25 cellular contexts compared by ENCODE assay signal in genomic region chr10:127877701-127878100, GRCh38. TPM values are rescaled to one million over a fixed set of nuclear protein-coding genes. Genes with fewer than 3 reads are reported as not detected.
A peak's percentile ranks its signal among the peaks of the same experiment; 100 is the strongest.
DNase-seq lines count a peak whose midpoint lies in the region; ATAC-seq and TF ChIP-seq lines count a peak whose summit lies in the region.
"Had no signal": no experiment of that assay in that cellular context is flagged by ENCODE, and none has a peak within 500 bp of the region (broad histone marks: within the 10 kb centered on the region; RNA-seq: fewer than 3 reads in every experiment).

No MANE protein-coding gene starts in this region.

- H3K4me3 Mint-ChIP-seq in dendritic cell treated with granulocyte-macrophage colony-stimulating factor and Interleukin-4, amounts not matched to agents 40 ng/mL and 50 ng/mL, for 4 days, result no peak overlapping the region
- H3K4me3 Mint-ChIP-seq: CD8-positive, alpha-beta T cell had no signal

- H3K27me3 ChIP-seq in lung (ENCODE audit: control insufficient read depth, insufficient read depth) (no peaks in the 10 kb centered on the region), mesendoderm (ENCODE audit: insufficient read depth, low read length, poor library complexity) (no peaks in the 10 kb centered on the region), H7 (ENCODE audit: control insufficient read depth, insufficient read depth, low read length) (no peaks in the 10 kb centered on the region), MG63 (no peaks in the 10 kb centered on the region)

- no peak overlapping the region for H4K5ac ChIP-seq in mesendoderm (ENCODE audit: low read length)

- ATAC-seq in lung (ENCODE audit: insufficient read depth, low FRiP score), result no peak
- ATAC-seq: CD8-positive, alpha-beta T cell had no signal

- no peaks in the 10 kb centered on the region for H3K9me3 Mint-ChIP-seq in dendritic cell treated with granulocyte-macrophage colony-stimulating factor and Interleukin-4, amounts not matched to agents 40 ng/mL and 50 ng/mL, for 4 days
- H3K9me3 Mint-ChIP-seq: CD8-positive, alpha-beta T cell had no signal

- no peak overlapping the region for H4K8ac ChIP-seq in mesendoderm (ENCODE audit: low read depth, low read length)

- no peak for TF ChIP-seq CTCF in lung (IDR thresholded peaks at IDR 0.05; ENCODE audit: control extremely low read depth, extremely low read depth)

- DNase-seq in EL (peak; percentile 9), HT1080 (ENCODE audit: low read depth) (peak; percentile 35), lung (ENCODE audit: low spot score) (peak; percentile 6), mesendoderm (no peak), H7 (no peak), MG63 (no peak)
- DNase-seq: Caco-2; CD8-positive, alpha-beta T cell; DMS 273 treated with DMSO at 0.1 percent for 48 hours; DMS79; IMR-90; KG1; NCI-H1048; NCI-H1417; NCI-H1694; NCI-H2029 treated with DMSO at 0.1 percent for 48 hours; NCI-H446 treated with DMSO at 0.1 percent for 48 hours; NCI-H526; NCI-H82; PC-9; Right ventricle myocardium superior; RPMI8226 had no signal

- H3K4me3 ChIP-seq in lung, result no peak overlapping the region
- H3K4me3 ChIP-seq in mesendoderm (ENCODE audit: low read length), result no peak overlapping the region
- H3K4me3 ChIP-seq in H7 (ENCODE audit: insufficient read depth, low read depth, low read length), result no peak overlapping the region
- no peak overlapping the region for H3K4me3 ChIP-seq in MG63
- H3K4me3 ChIP-seq: PC-9 had no signal

- 79 to 87% methylated on average over 5 of the region's 5 CpGs for WGBS in lung, 2 donors
- no CpG with 5 or more reads among the region's 5 CpGs for WGBS in mesendoderm (ENCODE audit: extremely low coverage, insufficient coverage, low lambda C conversion rate)

- H3K4me1 Mint-ChIP-seq in dendritic cell treated with granulocyte-macrophage colony-stimulating factor and Interleukin-4, amounts not matched to agents 40 ng/mL and 50 ng/mL, for 4 days (ENCODE audit: low read depth), result peaks cover 75% of the 10 kb centered on the region

- H2BK15ac ChIP-seq in mesendoderm (replicated peaks; ENCODE audit: low read depth), result no peak overlapping the region

- H3K36me3 Mint-ChIP-seq in dendritic cell treated with granulocyte-macrophage colony-stimulating factor and Interleukin-4, amounts not matched to agents 40 ng/mL and 50 ng/mL, for 4 days (ENCODE audit: low read depth), result no peaks in the 10 kb centered on the region
- H3K36me3 Mint-ChIP-seq: CD8-positive, alpha-beta T cell had no signal

- no peak overlapping the region for H3K27ac ChIP-seq in lung (ENCODE audit: low read depth in 1 of 2, low read length in 1 of 2)
- no peak overlapping the region for H3K27ac ChIP-seq in mesendoderm (ENCODE audit: low read depth, low read length)
- H3K27ac ChIP-seq: PC-9 had no signal

- no peak overlapping the region for H2AK5ac ChIP-seq in mesendoderm (ENCODE audit: low read length)

- H3K18ac ChIP-seq in mesendoderm (ENCODE audit: low read length), result no peak overlapping the region

- H3K4ac ChIP-seq in mesendoderm (ENCODE audit: low read depth, low read length), result no peak overlapping the region

- H2BK5ac ChIP-seq in mesendoderm (ENCODE audit: low read length), result no peak overlapping the region

- no peak overlapping the region for H2BK120ac ChIP-seq in mesendoderm (ENCODE audit: low read depth, low read length)

- no peak overlapping the region for H3K9ac ChIP-seq in mesendoderm (ENCODE audit: low read length)

- H3K79me2 ChIP-seq in mesendoderm (ENCODE audit: control insufficient read depth, insufficient read depth, low read length), result no peaks in the 10 kb centered on the region

- no peak overlapping the region for H3K56ac ChIP-seq in mesendoderm (ENCODE audit: low read length)

- H3K9me3 ChIP-seq in lung (ENCODE audit: control insufficient read depth in 2 of 2, insufficient read depth in 1 of 2, low read length in 1 of 2) (no peaks in the 10 kb centered on the region), MG63 (no peaks in the 10 kb centered on the region)
- H3K9me3 ChIP-seq: Caco-2 had no signal

- intact Hi-C loops in dendritic cell treated with granulocyte-macrophage colony-stimulating factor and Interleukin-4, amounts not matched to agents 40 ng/mL and 50 ng/mL, for 4 days (cut with micrococcal nuclease), result loop anchor here (10.0 kb wide), 1 partner anchor 137 kb away; no protein-coding TSS in a partner anchor

- H3K36me3 ChIP-seq in lung (ENCODE audit: control insufficient read depth in 2 of 2, insufficient read depth in 2 of 2, low read length in 2 of 2), result no peaks in the 10 kb centered on the region
- no peaks in the 10 kb centered on the region for H3K36me3 ChIP-seq in mesendoderm (ENCODE audit: control insufficient read depth, insufficient read depth, low read length)
- H3K36me3 ChIP-seq in H7 (replicated peaks; ENCODE audit: control insufficient read depth, insufficient read depth, low read length), result no peaks in the 10 kb centered on the region
- no peaks in the 10 kb centered on the region for H3K36me3 ChIP-seq in MG63

- no peaks in the 10 kb centered on the region for H3K79me1 ChIP-seq in mesendoderm (ENCODE audit: low read length)

- H3K4me1 ChIP-seq in lung (ENCODE audit: control insufficient read depth in 2 of 2, insufficient read depth in 2 of 2, low read length in 2 of 2) (no peaks in the 10 kb centered on the region), mesendoderm (ENCODE audit: control insufficient read depth, low read depth, low read length) (no peaks in the 10 kb centered on the region)

- no peaks in the 10 kb centered on the region for H3K27me3 Mint-ChIP-seq in dendritic cell treated with granulocyte-macrophage colony-stimulating factor and Interleukin-4, amounts not matched to agents 40 ng/mL and 50 ng/mL, for 4 days

- peak overlapping the region; percentile 81 for H3K27ac Mint-ChIP-seq in dendritic cell treated with granulocyte-macrophage colony-stimulating factor and Interleukin-4, amounts not matched to agents 40 ng/mL and 50 ng/mL, for 4 days
- H3K27ac Mint-ChIP-seq: CD8-positive, alpha-beta T cell had no signal

- no peak overlapping the region for H3K4me2 ChIP-seq in mesendoderm (ENCODE audit: low read length)
- H3K4me2 ChIP-seq: PC-9 had no signal

- no peak overlapping the region for H3K23ac ChIP-seq in mesendoderm (ENCODE audit: low read length)

RNA-seq across cellular contexts. Expression of gene CLRN3, which starts 15.0 kb away (rescaled TPM):
- total RNA-seq in HT1080 (2014; rRNA removed; shearing (Covaris generic)), result not detected in 2 replicates
- not detected in 2 replicates for polyA plus RNA-seq in HT1080 (2015; cell fraction: cytosol; rRNA removed)
- polyA plus RNA-seq in HT1080 (2015; cell fraction: nucleus; rRNA removed), result not detected in 2 replicates
- total RNA-seq in lung, result not detected
- under 1 TPM; 0.10 to 0.12 TPM for polyA plus RNA-seq in lung
- polyA plus RNA-seq in mesendoderm (2013, experiment 1 of 2), result not detected
- not detected for polyA plus RNA-seq in mesendoderm (2013, experiment 2 of 2)
- not detected in 2 replicates for total RNA-seq in H7 (2014; rRNA removed; shearing (Covaris generic))
- total RNA-seq in MG63 (2014; rRNA removed; shearing (Covaris generic); ENCODE audit: low replicate concordance), result not detected in 2 replicates
- total RNA-seq: A673; CD8-positive, alpha-beta T cell; IMR-90; PC-9; Right ventricle myocardium superior; SK-MEL-5 had no signal
- polyA plus RNA-seq: IMR-90 had no signal

RNA-seq across cellular contexts. Expression of gene PTPRE, which starts 29.2 kb away (rescaled TPM):
- 24.6 and 32.0 TPM in 2 replicates for total RNA-seq in HT1080 (2014; rRNA removed; shearing (Covaris generic))
- polyA plus RNA-seq in HT1080 (2015; cell fraction: cytosol; rRNA removed), result 10.1 and 14.3 TPM in 2 replicates
- 23.4 and 33.9 TPM in 2 replicates for polyA plus RNA-seq in HT1080 (2015; cell fraction: nucleus; rRNA removed)
- total RNA-seq in lung, result 10 to 100 TPM; 27.3 to 68.7 TPM
- polyA plus RNA-seq in lung, result 10 to 100 TPM; 15.5 to 45.7 TPM
- polyA plus RNA-seq in mesendoderm (2013, experiment 1 of 2), result 0.59 TPM
- 0.70 TPM for polyA plus RNA-seq in mesendoderm (2013, experiment 2 of 2)
- total RNA-seq in H7 (2014; rRNA removed; shearing (Covaris generic)), result 0.04 and 0.69 TPM in 2 replicates
- total RNA-seq in MG63 (2014; rRNA removed; shearing (Covaris generic); ENCODE audit: low replicate concordance), result 0.86 and 1.3 TPM in 2 replicates

Comparison
In these comparisons a context has a peak if more than half of its experiments do, and no peak if none do; other contexts are left out.
1. DNase-seq: peak in EL (single experiment), HT1080 (single experiment) and lung (single experiment); none in mesendoderm (single experiment), H7 (single experiment) and MG63 (single experiment).
2. RNA of gene PTPRE, which starts 29.2 kb away (total RNA-seq): 27.3 to 68.7 TPM in lung and 24.6 to 32.0 TPM in HT1080; 0.86 to 1.3 TPM in MG63 and 0.04 to 0.69 TPM in H7; every median in the first group is over 10 times any median in the second.